ENCODE assay signal across 8 cellular contexts in genomic region chr2:216694826-216695217, GRCh38. TPM values are rescaled to one million over a fixed set of nuclear protein-coding genes. Genes with fewer than 3 reads are reported as not detected.
DNase-seq lines count a peak whose midpoint lies in the region; ATAC-seq and TF ChIP-seq lines count a peak whose summit lies in the region.

No MANE protein-coding gene starts in this region.

- H3K14ac ChIP-seq in trophoblast cell (ENCODE audit: low read length), result no peak overlapping the region

- peaks cover 2% of the 10 kb centered on the region for H3K9me3 Mint-ChIP-seq in glutamatergic neuron (ENCODE audit: unreplicated experiment)
- H3K9me3 Mint-ChIP-seq in activated CD4-positive, alpha-beta memory T cell treated with anti-CD3 and anti-CD28 coated beads for 36 hours, result no peaks in the 10 kb centered on the region

- TF ChIP-seq POLR2A in Peyer's patch (IDR thresholded peaks at IDR 0.05), result no peak

- intact Hi-C loops in activated CD4-positive, alpha-beta memory T cell treated with anti-CD3 and anti-CD28 coated beads for 36 hours (cut with micrococcal nuclease), result loop anchor here (5.0 to 10.0 kb wide), 4 partner anchors 52 to 1062 kb away; no protein-coding TSS in a partner anchor

- H2BK5ac ChIP-seq in trophoblast cell (ENCODE audit: low read depth, low read length, poor library complexity), result no peak overlapping the region

- H3K18ac ChIP-seq in trophoblast cell (ENCODE audit: low read length), result no peak overlapping the region

- peaks cover 19 to 33% (median 27%) of the 10 kb centered on the region in 10 experiments for H3K4me1 ChIP-seq in BLaER1 treated with 17β-estradiol and CSF1 and Interleukin-3, amounts not matched to agents 10 nM and 100 nM
- H3K4me1 ChIP-seq in Peyer's patch (peaks cover 0 to 40% (median 5%) of the 10 kb centered on the region in 4 donors), trophoblast cell (ENCODE audit: control insufficient read depth in 1 of 2, insufficient read depth in 2 of 2, low read length in 2 of 2) (peaks cover 24 to 39% of the 10 kb centered on the region in 2 experiments)

- WGBS in trophoblast cell (ENCODE audit: extremely low coverage, insufficient coverage, insufficient read length), result no CpG with 5 or more reads among the region's 10 CpGs

- H3K27ac Mint-ChIP-seq in glutamatergic neuron (ENCODE audit: unreplicated experiment), result no peak overlapping the region
- H3K27ac Mint-ChIP-seq in activated CD4-positive, alpha-beta memory T cell treated with anti-CD3 and anti-CD28 coated beads for 36 hours, result no peak overlapping the region

- H3K4me2 ChIP-seq in BLaER1 treated with 17β-estradiol and CSF1 and Interleukin-3, amounts not matched to agents 10 nM and 100 nM, result peak overlapping the region; percentile 74 to 98 (median 93); a peak in 21 of 22 replicates
- H3K4me2 ChIP-seq in trophoblast cell (ENCODE audit: low read length), result peak overlapping the region; percentile 91

- H3K79me2 ChIP-seq in trophoblast cell (ENCODE audit: control insufficient read depth, insufficient read depth, low read length, poor library complexity), result peaks cover 8% of the 10 kb centered on the region

- no peaks in the 10 kb centered on the region for H3K36me3 Mint-ChIP-seq in glutamatergic neuron (ENCODE audit: unreplicated experiment)
- H3K36me3 Mint-ChIP-seq in activated CD4-positive, alpha-beta memory T cell treated with anti-CD3 and anti-CD28 coated beads for 36 hours, result no peaks in the 10 kb centered on the region

- DNase-seq in Peyer's patch (no peak), glutamatergic neuron (no peak), trophoblast cell (no peak), NAMALWA (ENCODE audit: low spot score) (no peak)
- no peak for DNase-seq in activated CD4-positive, alpha-beta memory T cell treated with anti-CD3 and anti-CD28 coated beads for 36 hours
- DNase-seq in activated CD4-positive, alpha-beta T cell treated with anti-CD3 and anti-CD28 coated beads, Interleukin-2, amount 50 U/mL, for 4 hours, result no peak

- H3K27me3 ChIP-seq in BLaER1 treated with 17β-estradiol and CSF1 and Interleukin-3, amounts not matched to agents 10 nM and 100 nM, result peaks cover 73 to 95% (median 84%) of the 10 kb centered on the region in 11 experiments
- peaks cover 0 to 24% of the 10 kb centered on the region in 2 donors for H3K27me3 ChIP-seq in Peyer's patch
- peaks cover 7% of the 10 kb centered on the region for H3K27me3 ChIP-seq in trophoblast cell (ENCODE audit: insufficient read depth, low read length)

- no peak overlapping the region for H2BK120ac ChIP-seq in trophoblast cell (ENCODE audit: insufficient read depth, low read length, poor library complexity)

- CTCF ChIA-PET in activated CD4-positive, alpha-beta memory T cell treated with anti-CD3 and anti-CD28 coated beads for 36 hours (lab: Charles Lee), result interaction anchor here (0.6 to 2.4 kb wide), 5 partner anchors 8 to 1018 kb away, joined by 3 to 10 read pairs (median 6); no protein-coding TSS in a partner anchor

- H3K9ac ChIP-seq in BLaER1 treated with 17β-estradiol and CSF1 and Interleukin-3, amounts not matched to agents 10 nM and 100 nM, result no peak overlapping the region
- peak overlapping the region; percentile 82 for H3K9ac ChIP-seq in trophoblast cell (ENCODE audit: low read length)

- no peak overlapping the region for H2BK12ac ChIP-seq in trophoblast cell (ENCODE audit: low read length)

- H3K4me3 Mint-ChIP-seq in glutamatergic neuron (ENCODE audit: unreplicated experiment), result peak overlapping the region; percentile 78
- no peak overlapping the region for H3K4me3 Mint-ChIP-seq in activated CD4-positive, alpha-beta memory T cell treated with anti-CD3 and anti-CD28 coated beads for 36 hours

- H4K8ac ChIP-seq in trophoblast cell (ENCODE audit: low read depth, low read length), result peak overlapping the region; percentile 61

- H3K79me1 ChIP-seq in trophoblast cell (ENCODE audit: low read length), result peaks cover 17% of the 10 kb centered on the region

- H3K4me3 ChIP-seq in BLaER1 treated with 17β-estradiol and CSF1 and Interleukin-3, amounts not matched to agents 10 nM and 100 nM, result peak overlapping the region; percentile 31 to 64 (median 56); a peak in 18 of 20 replicates
- H3K4me3 ChIP-seq in Peyer's patch, result peak overlapping the region; percentile 36 to 64 (median 45)
- H3K4me3 ChIP-seq in trophoblast cell (ENCODE audit: low read depth, low read length), result peak overlapping the region; percentile 82

- POLR2A ChIA-PET in activated CD4-positive, alpha-beta memory T cell treated with anti-CD3 and anti-CD28 coated beads for 36 hours (lab: Charles Lee), result no interaction called here

- H3K27ac ChIP-seq in BLaER1 treated with 17β-estradiol and CSF1 and Interleukin-3, amounts not matched to agents 10 nM and 100 nM, result no peak overlapping the region
- H3K27ac ChIP-seq in Peyer's patch (peak overlapping the region; percentile 62 to 87 (median 70)), trophoblast cell (ENCODE audit: low read depth, low read length) (no peak overlapping the region)

- TF ChIP-seq CTCF in Peyer's patch (IDR thresholded peaks at IDR 0.05), result no peak
- TF ChIP-seq CTCF in glutamatergic neuron (IDR thresholded peaks at IDR 0.05; ENCODE audit: partially characterized antibody, unreplicated experiment), result no peak

- no peak overlapping the region for H3K23ac ChIP-seq in trophoblast cell (ENCODE audit: low read length)

- H4K12ac ChIP-seq in trophoblast cell (ENCODE audit: low read depth, low read length), result no peak overlapping the region

- ATAC-seq in HG03342 (IDR thresholded peaks at IDR 0.05; ENCODE audit: unreplicated experiment), result no peak

- H3K4ac ChIP-seq in trophoblast cell (ENCODE audit: low read depth, low read length), result no peak overlapping the region

- H3K27me3 Mint-ChIP-seq in glutamatergic neuron (ENCODE audit: unreplicated experiment), result peaks cover 10% of the 10 kb centered on the region
- peaks cover 52% of the 10 kb centered on the region for H3K27me3 Mint-ChIP-seq in activated CD4-positive, alpha-beta memory T cell treated with anti-CD3 and anti-CD28 coated beads for 36 hours

- no peaks in the 10 kb centered on the region for H3K9me3 ChIP-seq in BLaER1 treated with 17β-estradiol and CSF1 and Interleukin-3, amounts not matched to agents 10 nM and 100 nM (replicated peaks in 1 of 11)
- no peaks in the 10 kb centered on the region for H3K9me3 ChIP-seq in Peyer's patch
- H3K9me3 ChIP-seq in trophoblast cell (ENCODE audit: insufficient read depth, low read depth, low read length), result no peaks in the 10 kb centered on the region

- peaks cover 22% of the 10 kb centered on the region for H3K4me1 Mint-ChIP-seq in glutamatergic neuron (ENCODE audit: low read depth, unreplicated experiment)
- peaks cover 25% of the 10 kb centered on the region for H3K4me1 Mint-ChIP-seq in activated CD4-positive, alpha-beta memory T cell treated with anti-CD3 and anti-CD28 coated beads for 36 hours (ENCODE audit: low read depth)

- H3K36me3 ChIP-seq in BLaER1 treated with 17β-estradiol and CSF1 and Interleukin-3, amounts not matched to agents 10 nM and 100 nM, result no peaks in the 10 kb centered on the region
- H3K36me3 ChIP-seq in Peyer's patch, result no peaks in the 10 kb centered on the region
- peaks cover 0 to 6% of the 10 kb centered on the region in 2 experiments for H3K36me3 ChIP-seq in trophoblast cell (ENCODE audit: control insufficient read depth in 1 of 2, insufficient read depth in 2 of 2, low read length in 2 of 2)

- H4K91ac ChIP-seq in trophoblast cell (ENCODE audit: low read depth, low read length), result peak overlapping the region; percentile 92

- H2AK5ac ChIP-seq in trophoblast cell (ENCODE audit: low read length), result no peak overlapping the region

- H4K20me1 ChIP-seq in BLaER1 treated with 17β-estradiol and CSF1 and Interleukin-3, amounts not matched to agents 10 nM and 100 nM, result peaks cover 0 to 45% (median 28%) of the 10 kb centered on the region in 11 experiments; a peak in 18 of 22 replicates

- no peak overlapping the region for H2AFZ ChIP-seq in trophoblast cell (ENCODE audit: insufficient read depth, low read length, poor library complexity)

RNA-seq across cellular contexts. Expression of gene IGFBP5, which starts 0.5 kb away (rescaled TPM):
- total RNA-seq in Peyer's patch (100 to 1,000 TPM in 1 of 4 donors, 10 to 100 TPM in 3; 41.5 to 183 (median 75.0) TPM), glutamatergic neuron (ENCODE audit: unreplicated experiment) (0.51 TPM)
- polyA plus RNA-seq in trophoblast cell (2013), result 356 and 375 TPM in 2 replicates
- not detected for total RNA-seq in activated CD4-positive, alpha-beta memory T cell treated with anti-CD3 and anti-CD28 coated beads for 36 hours

Comparison
In these comparisons a context has a peak if more than half of its experiments do, and no peak if none do; other contexts are left out.
1. H3K27ac ChIP-seq: peak in Peyer's patch (4 of 4); none in BLaER1 treated with 17β-estradiol and CSF1 and Interleukin-3, amounts not matched to agents 10 nM and 100 nM (0 of 11) and trophoblast cell (single experiment).
2. RNA of gene IGFBP5, which starts 0.5 kb away (total RNA-seq): 41.5 to 183 TPM in Peyer's patch; 0.51 TPM in glutamatergic neuron (single experiment) and not detected in activated CD4-positive, alpha-beta memory T cell treated with anti-CD3 and anti-CD28 coated beads for 36 hours; every median in the first group is over 10 times any median in the second.
3. Peak in every context shown above with its lines, with median percentiles within 50 percentile points of each other: H3K4me3 ChIP-seq.